Comparison of ENCODE assay signal across 20 cellular contexts in the genomic region with DNA sequence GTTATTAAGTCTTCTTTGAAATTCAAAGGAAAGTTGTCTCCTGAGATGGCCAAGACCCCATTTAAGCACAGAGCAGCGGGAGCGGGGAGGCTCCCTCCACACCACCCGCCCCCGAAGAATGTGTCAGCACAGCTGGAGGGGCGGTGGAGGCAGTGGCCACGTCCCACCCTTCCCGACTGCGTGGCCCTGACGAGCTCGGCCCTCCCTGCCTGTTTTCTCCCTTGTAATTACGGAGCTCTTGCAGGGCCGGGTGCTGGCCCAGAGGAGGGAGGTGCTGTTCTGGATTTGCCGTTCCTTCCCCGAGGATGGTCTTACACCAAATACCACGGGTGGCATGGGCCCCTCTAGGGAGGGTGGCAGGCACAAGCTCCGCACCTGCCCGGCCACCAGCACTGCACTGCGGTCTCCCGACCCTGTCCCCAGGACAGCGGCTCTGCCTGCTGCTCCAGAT. TPM values are rescaled to one million over a fixed set of nuclear protein-coding genes. Genes with fewer than 3 reads are reported as not detected.
A peak's percentile ranks its signal among the peaks of the same experiment; 100 is the strongest.
DNase-seq lines count a peak whose midpoint lies in the region; ATAC-seq, FAIRE-seq and TF ChIP-seq lines count a peak whose summit lies in the region.
"Had no signal": no experiment of that assay in that cellular context is flagged by ENCODE, and none has a peak within 500 bp of the region (broad histone marks: within the 10 kb centered on the region; RNA-seq: fewer than 3 reads in every experiment).

No MANE protein-coding gene starts in this region.

- peaks cover 86% of the 10 kb centered on the region for H3K27me3 Mint-ChIP-seq in WTC11 (ENCODE audit: low read depth)
- peaks cover 4% of the 10 kb centered on the region for H3K27me3 Mint-ChIP-seq in activated CD4-positive, alpha-beta memory T cell treated with anti-CD3 and anti-CD28 coated beads for 36 hours
- no peaks in the 10 kb centered on the region for H3K27me3 Mint-ChIP-seq in activated T-helper 1 cell treated with anti-CD3 and anti-CD28 coated beads, Interleukin-12 subunit alpha, Interleukin-12 subunit beta, Interleukin-2, Interleukin-4 antibody, amounts not matched to agents 30 ng/mL and 10 ng/mL and 1 ng/mL, durations not matched to agents 14 hours and 24 hours and 36 hours (ENCODE audit: insufficient read depth)

- CTCF ChIA-PET in WTC11 (lab: Charles Lee) = interaction anchor here (0.7 to 3.3 kb wide), 8 partner anchors 13 to 176 kb away, joined by 3 to 12 read pairs (median 4); no protein-coding TSS in a partner anchor
- CTCF ChIA-PET in activated CD4-positive, alpha-beta memory T cell treated with anti-CD3 and anti-CD28 coated beads for 36 hours (lab: Charles Lee) = no interaction called here

- no peaks in the 10 kb centered on the region for H3K36me3 ChIP-seq in osteoblast (ENCODE audit: insufficient read depth, low read length)

- H3K4me3 Mint-ChIP-seq in WTC11 = peak overlapping the region; percentile 50
- H3K4me3 Mint-ChIP-seq in activated CD4-positive, alpha-beta memory T cell treated with anti-CD3 and anti-CD28 coated beads for 36 hours = no peak overlapping the region
- H3K4me3 Mint-ChIP-seq in activated T-helper 1 cell treated with anti-CD3 and anti-CD28 coated beads, Interleukin-12 subunit alpha, Interleukin-12 subunit beta, Interleukin-2, Interleukin-4 antibody, amounts not matched to agents 30 ng/mL and 10 ng/mL and 1 ng/mL, durations not matched to agents 14 hours and 24 hours and 36 hours = no peak overlapping the region
- H3K4me3 Mint-ChIP-seq: IgD-negative memory B cell had no signal

- H3K4me1 Mint-ChIP-seq in WTC11 = peaks cover 15% of the 10 kb centered on the region
- no peaks in the 10 kb centered on the region for H3K4me1 Mint-ChIP-seq in activated CD4-positive, alpha-beta memory T cell treated with anti-CD3 and anti-CD28 coated beads for 36 hours (ENCODE audit: low read depth)
- H3K4me1 Mint-ChIP-seq in activated T-helper 1 cell treated with anti-CD3 and anti-CD28 coated beads, Interleukin-12 subunit alpha, Interleukin-12 subunit beta, Interleukin-2, Interleukin-4 antibody, amounts not matched to agents 30 ng/mL and 10 ng/mL and 1 ng/mL, durations not matched to agents 14 hours and 24 hours and 36 hours (ENCODE audit: low read depth) = no peaks in the 10 kb centered on the region
- H3K4me1 Mint-ChIP-seq: IgD-negative memory B cell had no signal

- intact Hi-C loops in activated CD4-positive, alpha-beta memory T cell treated with anti-CD3 and anti-CD28 coated beads for 36 hours (cut with micrococcal nuclease) = no loop called here
- intact Hi-C loops in activated T-helper 1 cell treated with anti-CD3 and anti-CD28 coated beads, Interleukin-12 subunit alpha, Interleukin-12 subunit beta, Interleukin-2, Interleukin-4 antibody, amounts not matched to agents 30 ng/mL and 10 ng/mL and 1 ng/mL, durations not matched to agents 14 hours and 24 hours and 36 hours (cut with micrococcal nuclease) = no loop called here

- peak; percentile 13 for FAIRE-seq in HTR-8/SVneo (lab: Jason Lieb, UNC)
- FAIRE-seq: GM18507, GM19239 had no signal

- no peaks in the 10 kb centered on the region for H4K20me1 ChIP-seq in osteoblast (ENCODE audit: insufficient read depth, low read length)

- no peak for ATAC-seq in WTC11

- peaks cover 9% of the 10 kb centered on the region for H3K27me3 ChIP-seq in osteoblast (ENCODE audit: insufficient read depth, low read length)

- no peak overlapping the region for H3K4me2 ChIP-seq in osteoblast (ENCODE audit: insufficient read depth, low read length)
- H3K4me2 ChIP-seq: PC-9 had no signal

- POLR2A ChIA-PET in WTC11 (lab: Charles Lee) = interaction anchor here (0.8 kb wide), 1 partner anchor 194 kb away, joined by 3 read pairs; no protein-coding TSS in a partner anchor
- POLR2A ChIA-PET in activated CD4-positive, alpha-beta memory T cell treated with anti-CD3 and anti-CD28 coated beads for 36 hours (lab: Charles Lee) = no interaction called here

- no peak overlapping the region for H3K4me3 ChIP-seq in osteoblast (ENCODE audit: insufficient read depth, low read length)
- H3K4me3 ChIP-seq: PC-9 had no signal

- H3K79me2 ChIP-seq in osteoblast (ENCODE audit: insufficient read depth, low read length) = no peaks in the 10 kb centered on the region

- H2AFZ ChIP-seq in osteoblast (ENCODE audit: low read length) = no peak overlapping the region
- H2AFZ ChIP-seq: PC-9 had no signal

- H3K36me3 Mint-ChIP-seq in WTC11 = no peaks in the 10 kb centered on the region
- no peaks in the 10 kb centered on the region for H3K36me3 Mint-ChIP-seq in activated CD4-positive, alpha-beta memory T cell treated with anti-CD3 and anti-CD28 coated beads for 36 hours
- H3K36me3 Mint-ChIP-seq in activated T-helper 1 cell treated with anti-CD3 and anti-CD28 coated beads, Interleukin-12 subunit alpha, Interleukin-12 subunit beta, Interleukin-2, Interleukin-4 antibody, amounts not matched to agents 30 ng/mL and 10 ng/mL and 1 ng/mL, durations not matched to agents 14 hours and 24 hours and 36 hours (ENCODE audit: low read depth) = no peaks in the 10 kb centered on the region
- H3K36me3 Mint-ChIP-seq: IgD-negative memory B cell had no signal

- H3K27ac Mint-ChIP-seq in WTC11 = no peak overlapping the region
- H3K27ac Mint-ChIP-seq in activated CD4-positive, alpha-beta memory T cell treated with anti-CD3 and anti-CD28 coated beads for 36 hours = no peak overlapping the region
- H3K27ac Mint-ChIP-seq in activated T-helper 1 cell treated with anti-CD3 and anti-CD28 coated beads, Interleukin-12 subunit alpha, Interleukin-12 subunit beta, Interleukin-2, Interleukin-4 antibody, amounts not matched to agents 30 ng/mL and 10 ng/mL and 1 ng/mL, durations not matched to agents 14 hours and 24 hours and 36 hours = no peak overlapping the region
- H3K27ac Mint-ChIP-seq: IgD-negative memory B cell had no signal

- H3K9me3 Mint-ChIP-seq in WTC11 = no peaks in the 10 kb centered on the region
- H3K9me3 Mint-ChIP-seq in activated CD4-positive, alpha-beta memory T cell treated with anti-CD3 and anti-CD28 coated beads for 36 hours = no peaks in the 10 kb centered on the region
- H3K9me3 Mint-ChIP-seq in activated T-helper 1 cell treated with anti-CD3 and anti-CD28 coated beads, Interleukin-12 subunit alpha, Interleukin-12 subunit beta, Interleukin-2, Interleukin-4 antibody, amounts not matched to agents 30 ng/mL and 10 ng/mL and 1 ng/mL, durations not matched to agents 14 hours and 24 hours and 36 hours = no peaks in the 10 kb centered on the region
- H3K9me3 Mint-ChIP-seq: IgD-negative memory B cell had no signal

- H3K4me1 ChIP-seq in osteoblast (ENCODE audit: insufficient read depth, low read length) = no peaks in the 10 kb centered on the region

- no peak for TF ChIP-seq CTCF in WTC11 (IDR thresholded peaks at IDR 0.05)
- no peak for TF ChIP-seq CTCF in osteoblast (IDR thresholded peaks at IDR 0.05; ENCODE audit: extremely low read depth, low read depth, low read length)

- DNase-seq in AG08396 (ENCODE audit: low spot score) (peak; percentile 53), HTR-8/SVneo (ENCODE audit: insufficient read length, low spot score) (no peak), WTC11 (ENCODE audit: low spot score) (no peak), osteoblast (ENCODE audit: insufficient read length, low spot score, missing footprints) (peak; percentile 92)
- no peak for DNase-seq in activated CD4-positive, alpha-beta memory T cell treated with anti-CD3 and anti-CD28 coated beads for 36 hours
- DNase-seq in activated T-helper 1 cell treated with anti-CD3 and anti-CD28 coated beads, Interleukin-12 subunit alpha, Interleukin-12 subunit beta, Interleukin-2, Interleukin-4 antibody, amounts not matched to agents 30 ng/mL and 10 ng/mL and 1 ng/mL, durations not matched to agents 14 hours and 24 hours and 36 hours (ENCODE audit: low spot score) = no peak
- DNase-seq in activated CD4-positive, CD25-positive, alpha-beta regulatory T cell treated with anti-CD3 and anti-CD28 coated beads, Interleukin-2, amount 50 U/mL, for 72 hours = no peak
- DNase-seq in stimulated activated CD4-positive, alpha-beta T cell treated with anti-CD3 and anti-CD28 coated beads, Interleukin-1b, Interleukin-23, amount 100 ng/mL, for 48 hours = no peak
- DNase-seq: GOT3, NCI-H1436 treated with DMSO at 0.1 percent for 48 hours, NCI-H2081, NCI-H226, NCI-H526 treated with DMSO at 0.1 percent for 48 hours, PC-9, SHP77, T-helper 2 cell had no signal

- H3K9me3 ChIP-seq in osteoblast (ENCODE audit: low read depth, low read length) = no peaks in the 10 kb centered on the region

- H3K27ac ChIP-seq in osteoblast (ENCODE audit: low read depth, low read length) = no peak overlapping the region
- H3K27ac ChIP-seq: C4-2B, PC-9 had no signal

TF ChIP-seq in WTC11, 78 proteins besides CTCF, POLR2A, EP300 and RAD21:
- TF ChIP-seq, protein P1, sequence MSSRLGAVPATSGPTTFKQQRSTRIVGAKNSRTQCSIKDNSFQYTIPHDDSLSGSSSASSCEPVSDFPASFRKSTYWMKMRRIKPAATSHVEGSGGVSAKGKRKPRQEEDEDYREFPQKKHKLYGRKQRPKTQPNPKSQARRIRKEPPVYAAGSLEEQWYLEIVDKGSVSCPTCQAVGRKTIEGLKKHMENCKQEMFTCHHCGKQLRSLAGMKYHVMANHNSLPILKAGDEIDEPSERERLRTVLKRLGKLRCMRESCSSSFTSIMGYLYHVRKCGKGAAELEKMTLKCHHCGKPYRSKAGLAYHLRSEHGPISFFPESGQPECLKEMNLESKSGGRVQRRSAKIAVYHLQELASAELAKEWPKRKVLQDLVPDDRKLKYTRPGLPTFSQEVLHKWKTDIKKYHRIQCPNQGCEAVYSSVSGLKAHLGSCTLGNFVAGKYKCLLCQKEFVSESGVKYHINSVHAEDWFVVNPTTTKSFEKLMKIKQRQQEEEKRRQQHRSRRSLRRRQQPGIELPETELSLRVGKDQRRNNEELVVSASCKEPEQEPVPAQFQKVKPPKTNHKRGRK (CRISPR knock-in tag; IDR thresholded peaks at IDR 0.05; ENCODE audit: borderline replicate concordance) = no peak
TF ChIP-seq in WTC11: peak in this region for 0.

RNA-seq across cellular contexts. Expression of gene SLC9A3, which starts 31.0 kb away (rescaled TPM):
- 1.2 to 1.7 TPM (median 1.6 TPM) in 3 replicates for total RNA-seq in WTC11 (2021)
- 1.2 and 1.4 TPM in 2 replicates for total RNA-seq in osteoblast
- total RNA-seq in activated CD4-positive, alpha-beta memory T cell treated with anti-CD3 and anti-CD28 coated beads for 36 hours = 1 to 10 TPM; 1.7 to 1.8 TPM
- total RNA-seq in activated T-helper 1 cell treated with anti-CD3 and anti-CD28 coated beads, Interleukin-12 subunit alpha, Interleukin-12 subunit beta, Interleukin-2, Interleukin-4 antibody, amounts not matched to agents 30 ng/mL and 10 ng/mL and 1 ng/mL, durations not matched to agents 14 hours and 24 hours and 36 hours = 2.3 and 3.0 TPM in 2 replicates

RNA-seq across cellular contexts. Expression of gene EXOC3, which starts 50.3 kb away (rescaled TPM):
- total RNA-seq in WTC11 (2021) (60.1 to 62.4 TPM (median 62.2 TPM) in 3 replicates), osteoblast (39.8 and 49.2 TPM in 2 replicates)
- 10 to 100 TPM; 49.9 to 54.5 TPM for total RNA-seq in activated CD4-positive, alpha-beta memory T cell treated with anti-CD3 and anti-CD28 coated beads for 36 hours
- total RNA-seq in activated T-helper 1 cell treated with anti-CD3 and anti-CD28 coated beads, Interleukin-12 subunit alpha, Interleukin-12 subunit beta, Interleukin-2, Interleukin-4 antibody, amounts not matched to agents 30 ng/mL and 10 ng/mL and 1 ng/mL, durations not matched to agents 14 hours and 24 hours and 36 hours = 59.6 and 62.0 TPM in 2 replicates

Comparison
In these comparisons a context has a peak if more than half of its experiments do, and no peak if none do; other contexts are left out.
1. DNase-seq: peak in AG08396 (single experiment) and osteoblast (single experiment); none in HTR-8/SVneo (single experiment), WTC11 (single experiment), activated CD4-positive, alpha-beta memory T cell treated with anti-CD3 and anti-CD28 coated beads for 36 hours (single experiment), activated T-helper 1 cell treated with anti-CD3 and anti-CD28 coated beads, Interleukin-12 subunit alpha, Interleukin-12 subunit beta, Interleukin-2, Interleukin-4 antibody, amounts not matched to agents 30 ng/mL and 10 ng/mL and 1 ng/mL, durations not matched to agents 14 hours and 24 hours and 36 hours (single experiment), activated CD4-positive, CD25-positive, alpha-beta regulatory T cell treated with anti-CD3 and anti-CD28 coated beads, Interleukin-2, amount 50 U/mL, for 72 hours (single experiment) and stimulated activated CD4-positive, alpha-beta T cell treated with anti-CD3 and anti-CD28 coated beads, Interleukin-1b, Interleukin-23, amount 100 ng/mL, for 48 hours (single experiment).